21 cellular contexts compared by ENCODE assay signal in genomic region chr2:47262657-47263056, GRCh38.
"Had no signal": no experiment of that assay in that cellular context is flagged by ENCODE, and none has a peak within 500 bp of the region (broad histone marks: within the 10 kb centered on the region; RNA-seq: fewer than 3 reads in every experiment).

No MANE protein-coding gene starts in this region.

- H3K4me1 ChIP-seq: heart left ventricle, lower lobe of right lung had no signal

- H3K27me3 ChIP-seq: dorsolateral prefrontal cortex, esophagus muscularis mucosa, foreskin keratinocyte, gastroesophageal sphincter, heart left ventricle, hepatocyte had no signal

- H3K79me2 ChIP-seq: hepatocyte had no signal

- H3K4me2 ChIP-seq: hepatocyte had no signal

- H3K36me3 Mint-ChIP-seq: immature natural killer cell, mesothelial cell of epicardium had no signal

- H3K9me3 Mint-ChIP-seq: immature natural killer cell, mesothelial cell of epicardium had no signal

- H3K9me3 ChIP-seq: esophagus muscularis mucosa, gastroesophageal sphincter, heart left ventricle, lower lobe of right lung, mucosa of descending colon had no signal

- H3K4me3 Mint-ChIP-seq: immature natural killer cell, mesothelial cell of epicardium had no signal

- H3K36me3 ChIP-seq: esophagus muscularis mucosa, gastroesophageal sphincter, heart left ventricle, lower lobe of right lung had no signal

- H2AFZ ChIP-seq: hepatocyte had no signal

- H3K27ac Mint-ChIP-seq: immature natural killer cell, mesothelial cell of epicardium had no signal

- H3K27ac ChIP-seq: coronary artery, esophagus muscularis mucosa, foreskin keratinocyte, gastroesophageal sphincter, heart left ventricle, hepatocyte, lower lobe of right lung had no signal

- DNase-seq: dermis blood vessel endothelial cell; dorsolateral prefrontal cortex; effector CD4-positive, alpha-beta T cell; effector memory CD4-positive, alpha-beta T cell; foreskin keratinocyte; heart left ventricle; hypothalamus; immature natural killer cell; islet precursor cell; kidney; kidney glomerular epithelial cell; left colon; left ventricle myocardium superior; lower lobe of right lung; mesenchymal stem cell; mucosa of descending colon had no signal

- H3K4me3 ChIP-seq: coronary artery, dorsolateral prefrontal cortex, esophagus muscularis mucosa, gastroesophageal sphincter, heart left ventricle, hepatocyte, lower lobe of right lung, mucosa of descending colon had no signal
